In genomic region chr12:130596241-130596640, GRCh38 we compare ENCODE assay signal across 26 cellular contexts.
"Had no signal": no experiment of that assay in that cellular context is flagged by ENCODE, and none has a peak within 500 bp of the region (broad histone marks: within the 10 kb centered on the region; RNA-seq: fewer than 3 reads in every experiment).

No MANE protein-coding gene starts in this region.

- H3K27me3 ChIP-seq: suprapubic skin, testis, thyroid gland, tibial nerve, transverse colon, upper lobe of left lung, upper lobe of right lung, uterus, vagina had no signal

- H3K27ac ChIP-seq: stomach, suprapubic skin, testis, thoracic aorta, thyroid gland, tibial artery, tibial nerve, transverse colon, upper lobe of left lung, upper lobe of right lung, uterus, vagina had no signal

- H3K4me1 ChIP-seq: stomach, suprapubic skin, testis, thyroid gland, tibial artery, tibial nerve, transverse colon, upper lobe of left lung, upper lobe of right lung, uterus, vagina had no signal

- H3K4me3 ChIP-seq: stomach, suprapubic skin, testis, thoracic aorta, thyroid gland, tibial artery, tibial nerve, transverse colon, upper lobe of left lung, upper lobe of right lung, uterus, vagina had no signal

- DNase-seq: stimulated activated CD4-positive, alpha-beta T cell treated with anti-CD3 and anti-CD28 coated beads, Interleukin-2, amount 100 ng/mL, for 48 hours; stimulated activated CD4-positive, alpha-beta T cell treated with anti-CD3 and anti-CD28 coated beads, Interleukin-4, amount 100 ng/mL, for 1 hour; stimulated activated CD4-positive, alpha-beta T cell treated with anti-CD3 and anti-CD28 coated beads, Interleukin-4, amount 100 ng/mL, for 24 hours; stimulated activated CD4-positive, alpha-beta T cell treated with anti-CD3 and anti-CD28 coated beads, Interleukin-4, amount 100 ng/mL, for 4 hours; stimulated activated CD8-positive, alpha-beta memory T cell treated with anti-CD3 and anti-CD28 coated beads, Interleukin-4, amount 100 ng/mL, for 48 hours; stimulated activated naive B cell treated with anti-CD40 and anti-IgM and Interleukin-4, amounts not matched to agents 10 μg/mL and 1 μg/mL and 100 μg/mL, for 72 hours; stimulated activated naive CD4-positive, alpha-beta T cell; stimulated activated naive CD4-positive, alpha-beta T cell treated with Interleukin-2 at 50 U/mL for 16 hours; stimulated activated naive CD8-positive, alpha-beta T cell treated with anti-CD3 and anti-CD28 coated beads, Interleukin-15, amount 100 ng/mL, for 72 hours; stimulated activated naive CD8-positive, alpha-beta T cell treated with anti-CD3 and anti-CD28 coated beads, Interleukin-15, Interleukin-2, amounts not matched to agents 100 U/mL and 50 U/mL, for 24 hours; stomach; substantia nigra; testis; thyroid gland; tibial artery; transverse colon; trophoblast cell; upper lobe of left lung; upper lobe of right lung; uterus had no signal

- ATAC-seq: stimulated activated effector memory CD8-positive, alpha-beta T cell treated with anti-CD3 and anti-CD28 coated beads, Interleukin-12 subunit alpha, Interleukin-12 subunit beta, amount 100 ng/mL, for 72 hours; stimulated activated memory B cell treated with anti-CD40 and anti-IgM and Interleukin-4, amounts not matched to agents 10 μg/mL and 1 μg/mL and 100 μg/mL, for 72 hours; stimulated activated naive B cell treated with anti-CD40 and anti-IgM and Interleukin-4, amounts not matched to agents 10 μg/mL and 1 μg/mL and 100 μg/mL, for 72 hours; stimulated activated naive CD8-positive, alpha-beta T cell treated with anti-CD3 and anti-CD28 coated beads, Interleukin-15, amount 100 ng/mL, for 72 hours; stimulated activated naive CD8-positive, alpha-beta T cell treated with anti-CD3 and anti-CD28 coated beads, Interleukin-15, Interleukin-2, amounts not matched to agents 100 U/mL and 50 U/mL, for 24 hours; upper lobe of right lung had no signal

- H3K36me3 ChIP-seq: stomach, suprapubic skin, thoracic aorta, thyroid gland, tibial artery, tibial nerve, transverse colon, upper lobe of left lung, upper lobe of right lung, uterus, vagina had no signal

- H3K9me3 ChIP-seq: testis, thoracic aorta, thyroid gland, tibial artery, upper lobe of left lung, vagina had no signal
